Comparison of ENCODE assay signal across 16 cellular contexts in genomic region chr9:123825337-123825736, GRCh38.
DNase-seq lines count a peak whose midpoint lies in the region; ATAC-seq, FAIRE-seq and TF ChIP-seq lines count a peak whose summit lies in the region.
"Had no signal": no experiment of that assay in that cellular context is flagged by ENCODE, and none has a peak within 500 bp of the region (broad histone marks: within the 10 kb centered on the region; RNA-seq: fewer than 3 reads in every experiment).

No MANE protein-coding gene starts in this region.

- H3K36me3 ChIP-seq in astrocyte (ENCODE audit: insufficient read depth, low read length) (no peaks in the 10 kb centered on the region), adrenal gland (replicated peaks in 1 of 2) (no peaks in the 10 kb centered on the region)

- no peak overlapping the region for H3K27ac Mint-ChIP-seq in astrocyte (ENCODE audit: unreplicated experiment)
- no peak overlapping the region for H3K27ac Mint-ChIP-seq in activated CD4-positive, alpha-beta T cell treated with anti-CD3 and anti-CD28 coated beads, Interleukin-2, amount 10 ng/mL, durations not matched to agents 7 days and 5 days
- H3K27ac Mint-ChIP-seq: activated naive CD8-positive, alpha-beta T cell treated with anti-CD3 and anti-CD28 coated beads for 36 hours had no signal

- WGBS in adrenal gland, 4 donors = 89 to 96% (median 95%) methylated on average over 3 of the region's 3 CpGs

- H3K4me3 Mint-ChIP-seq in astrocyte (ENCODE audit: unreplicated experiment) = no peak overlapping the region
- no peak overlapping the region for H3K4me3 Mint-ChIP-seq in activated CD4-positive, alpha-beta T cell treated with anti-CD3 and anti-CD28 coated beads, Interleukin-2, amount 10 ng/mL, durations not matched to agents 7 days and 5 days
- H3K4me3 Mint-ChIP-seq: activated naive CD8-positive, alpha-beta T cell treated with anti-CD3 and anti-CD28 coated beads for 36 hours had no signal

- H3K9ac ChIP-seq in astrocyte (ENCODE audit: low read length) = no peak overlapping the region

- no peaks in the 10 kb centered on the region for H4K20me1 ChIP-seq in astrocyte (ENCODE audit: insufficient read depth, low read length)

- H3K4me1 Mint-ChIP-seq in astrocyte (ENCODE audit: low read depth, unreplicated experiment) = no peaks in the 10 kb centered on the region
- H3K4me1 Mint-ChIP-seq in activated CD4-positive, alpha-beta T cell treated with anti-CD3 and anti-CD28 coated beads, Interleukin-2, amount 10 ng/mL, durations not matched to agents 7 days and 5 days = no peaks in the 10 kb centered on the region
- H3K4me1 Mint-ChIP-seq: activated naive CD8-positive, alpha-beta T cell treated with anti-CD3 and anti-CD28 coated beads for 36 hours had no signal

- CTCF ChIA-PET in AG04450 (lab: Charles Lee) = interaction anchor here (0.7 kb wide), 1 partner anchor 9 kb away, joined by 4 read pairs; no protein-coding TSS in a partner anchor
- CTCF ChIA-PET in activated CD4-positive, alpha-beta T cell treated with anti-CD3 and anti-CD28 coated beads, Interleukin-2, amount 10 ng/mL, durations not matched to agents 7 days and 5 days (lab: Charles Lee) = no interaction called here

- ATAC-seq in GM18907 (IDR thresholded peaks at IDR 0.05; ENCODE audit: unreplicated experiment) = no peak

- H3K9me3 ChIP-seq in AG04450 (ENCODE audit: control insufficient read depth, insufficient read depth, low read length) (peaks cover under 1% of the 10 kb centered on the region; the same call in 1 of the 2 replicates), astrocyte (ENCODE audit: insufficient read depth, low read depth, low read length) (no peaks in the 10 kb centered on the region), adrenal gland (replicated peaks in 1 of 3) (peaks cover 0 to 19% (median 15%) of the 10 kb centered on the region in 3 donors)

- H3K9me3 Mint-ChIP-seq in astrocyte (ENCODE audit: unreplicated experiment) = peaks cover 8% of the 10 kb centered on the region
- peaks cover 31% of the 10 kb centered on the region for H3K9me3 Mint-ChIP-seq in activated CD4-positive, alpha-beta T cell treated with anti-CD3 and anti-CD28 coated beads, Interleukin-2, amount 10 ng/mL, durations not matched to agents 7 days and 5 days

- H3K4me3 ChIP-seq in AG04450 (ENCODE audit: low read depth, low read length) = no peak overlapping the region
- H3K4me3 ChIP-seq in HFF-Myc (replicated peaks; ENCODE audit: low read depth, low read length) = no peak overlapping the region
- H3K4me3 ChIP-seq in astrocyte (ENCODE audit: insufficient read depth, low read depth, low read length) = no peak overlapping the region
- no peak overlapping the region for H3K4me3 ChIP-seq in adrenal gland
- H3K4me3 ChIP-seq: dorsolateral prefrontal cortex had no signal

- TF ChIP-seq CTCF in AG04450 (IDR thresholded peaks at IDR 0.05; ENCODE audit: low read depth, low read length) = peak; percentile 51
- peak; percentile 23 for TF ChIP-seq CTCF in HFF-Myc (IDR thresholded peaks at IDR 0.05; ENCODE audit: low read depth, low read length, missing control alignments)
- TF ChIP-seq CTCF in astrocyte (IDR thresholded peaks at IDR 0.05; ENCODE audit: insufficient read depth, low read depth, low read length) = peak; percentile 28
- no peak for TF ChIP-seq CTCF in adrenal gland (IDR thresholded peaks at IDR 0.05)

- peaks cover 5% of the 10 kb centered on the region for H3K36me3 Mint-ChIP-seq in astrocyte (ENCODE audit: low read depth, unreplicated experiment)
- H3K36me3 Mint-ChIP-seq in activated CD4-positive, alpha-beta T cell treated with anti-CD3 and anti-CD28 coated beads, Interleukin-2, amount 10 ng/mL, durations not matched to agents 7 days and 5 days (ENCODE audit: low read depth) = peaks cover 22% of the 10 kb centered on the region

- intact Hi-C loops in adrenal gland (cut with DNase I) = no loop called here

- H3K27ac ChIP-seq in AG04450 (ENCODE audit: low read depth, low read length) (no peak overlapping the region), astrocyte (ENCODE audit: low read depth, low read length) (no peak overlapping the region), adrenal gland (no peak overlapping the region)
- H3K27ac ChIP-seq: dorsolateral prefrontal cortex had no signal

- H3K79me2 ChIP-seq in astrocyte (ENCODE audit: insufficient read depth, low read length) = no peaks in the 10 kb centered on the region

- H3K27me3 Mint-ChIP-seq in astrocyte (ENCODE audit: low read depth, unreplicated experiment) = no peaks in the 10 kb centered on the region
- H3K27me3 Mint-ChIP-seq in activated CD4-positive, alpha-beta T cell treated with anti-CD3 and anti-CD28 coated beads, Interleukin-2, amount 10 ng/mL, durations not matched to agents 7 days and 5 days = no peaks in the 10 kb centered on the region
- H3K27me3 Mint-ChIP-seq: activated naive CD8-positive, alpha-beta T cell treated with anti-CD3 and anti-CD28 coated beads for 36 hours had no signal

- DNase-seq in AG04450 (ENCODE audit: low read depth, low spot score) = no peak
- no peak for DNase-seq in HFF-Myc (ENCODE audit: extremely low read depth, low read depth)
- DNase-seq in astrocyte (ENCODE audit: low read depth) = peak; percentile 72
- peak; percentile 27 for DNase-seq in iPS-NIHi11 (ENCODE audit: low spot score)
- no peak for DNase-seq in NCI-H2107 (lab: John Stamatoyannopoulos, UW)
- no peak for DNase-seq in adrenal gland
- DNase-seq in activated CD4-positive, alpha-beta T cell treated with anti-CD3 and anti-CD28 coated beads, Interleukin-2, amount 10 ng/mL, durations not matched to agents 7 days and 5 days = no peak
- DNase-seq: activated naive CD8-positive, alpha-beta T cell treated with anti-CD3 and anti-CD28 coated beads for 36 hours; C1 segment of cervical spinal cord; dorsolateral prefrontal cortex; hippocampal formation; NCI-H2227 treated with DMSO at 0.1 percent for 48 hours; stimulated activated naive CD4-positive, alpha-beta T cell had no signal

- no peaks in the 10 kb centered on the region for H3K4me1 ChIP-seq in astrocyte (ENCODE audit: insufficient read depth, low read length)
- no peaks in the 10 kb centered on the region for H3K4me1 ChIP-seq in adrenal gland (replicated peaks in 1 of 2)

- no peak overlapping the region for H3K4me2 ChIP-seq in astrocyte (ENCODE audit: low read length)

- H3K27me3 ChIP-seq in AG04450 (ENCODE audit: control insufficient read depth, insufficient read depth, low read length) (no peaks in the 10 kb centered on the region), astrocyte (ENCODE audit: insufficient read depth, low read length) (no peaks in the 10 kb centered on the region), adrenal gland (no peaks in the 10 kb centered on the region)
- H3K27me3 ChIP-seq: dorsolateral prefrontal cortex had no signal

- no peak overlapping the region for H2AFZ ChIP-seq in astrocyte (ENCODE audit: low read depth, low read length)

- peak; percentile 62 for FAIRE-seq in astrocyte (lab: Jason Lieb, UNC)
- FAIRE-seq: G401.6, TTC549 had no signal

- no peak for TF ChIP-seq POLR2A in adrenal gland (IDR thresholded peaks at IDR 0.05)

- POLR2A ChIA-PET in AG04450 (lab: Yijun Ruan, JAX) = no interaction called here
- POLR2A ChIA-PET in activated CD4-positive, alpha-beta T cell treated with anti-CD3 and anti-CD28 coated beads, Interleukin-2, amount 10 ng/mL, durations not matched to agents 7 days and 5 days (lab: Charles Lee) = no interaction called here

Comparison
In these comparisons a context has a peak if more than half of its experiments do, and no peak if none do; other contexts are left out.
1. DNase-seq: peak in astrocyte (single experiment) and iPS-NIHi11 (single experiment); none in AG04450 (single experiment), HFF-Myc (single experiment), NCI-H2107 (single experiment), adrenal gland (0 of 7) and activated CD4-positive, alpha-beta T cell treated with anti-CD3 and anti-CD28 coated beads, Interleukin-2, amount 10 ng/mL, durations not matched to agents 7 days and 5 days (single experiment).
2. CTCF ChIP-seq: peak in AG04450 (single experiment), HFF-Myc (single experiment) and astrocyte (single experiment); none in adrenal gland (0 of 6).